Comparison of ENCODE assay signal across 7 cellular contexts in genomic region chr7:5888021-5888420, GRCh38. TPM values are rescaled to one million over a fixed set of nuclear protein-coding genes. Genes with fewer than 3 reads are reported as not detected.
"Had no signal": no experiment of that assay in that cellular context is flagged by ENCODE, and none has a peak within 500 bp of the region (broad histone marks: within the 10 kb centered on the region; RNA-seq: fewer than 3 reads in every experiment).

No MANE protein-coding gene starts in this region.

RNA-seq across cellular contexts. Expression of gene OCM, which starts 7.4 kb away (rescaled TPM):
- total RNA-seq: activated B cell treated with CpG ODN at 0.5 μM for 24 hours; activated CD4-positive, alpha-beta T cell treated with anti-CD3 and anti-CD28 coated beads, Interleukin-2, amount 10 ng/mL, durations not matched to agents 24 days and 14 days; activated CD8-positive, alpha-beta memory T cell treated with anti-CD3 and anti-CD28 coated beads, Interleukin-2, amount 10 ng/mL, durations not matched to agents 7 days and 5 days; activated T-helper 1 cell treated with anti-CD3 and anti-CD28 coated beads, Interleukin-12 subunit alpha, Interleukin-12 subunit beta, Interleukin-2, Interleukin-4 antibody, amounts not matched to agents 30 ng/mL and 10 ng/mL and 1 ng/mL, durations not matched to agents 14 hours and 24 hours and 36 hours; aorta; cerebellum; IMR-90 had no signal
